ENCODE assay signal across 11 cellular contexts in the genomic region with DNA sequence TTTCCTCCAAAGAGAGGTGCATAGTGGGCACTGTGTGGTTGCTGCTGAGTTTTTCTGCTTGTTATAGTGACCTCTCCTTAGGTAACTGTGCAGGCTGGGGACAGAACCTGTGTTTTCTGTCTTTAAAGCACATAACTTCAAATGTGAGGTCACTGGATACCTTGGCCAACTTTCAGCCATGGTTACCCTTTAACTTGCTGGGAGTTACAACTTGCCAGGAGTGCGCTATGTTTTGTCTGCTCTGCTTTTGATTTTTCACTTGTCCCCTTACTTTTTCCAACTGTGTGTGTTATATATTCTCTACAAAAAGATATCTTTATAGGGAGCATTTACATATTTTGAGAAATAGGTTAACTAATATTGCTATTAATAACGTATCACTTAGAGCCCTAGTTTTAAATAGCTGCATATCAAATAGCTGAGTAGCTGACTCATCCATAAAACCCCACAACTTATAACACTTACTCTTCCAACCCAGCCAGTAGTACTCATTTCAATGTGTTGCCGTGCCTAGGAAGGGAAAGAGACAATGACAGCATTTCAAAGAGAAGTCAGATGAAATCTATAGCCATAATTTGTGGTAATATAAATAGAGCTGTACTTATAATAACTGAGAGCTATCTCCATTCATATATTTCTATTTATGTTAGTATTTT. TPM values are rescaled to one million over a fixed set of nuclear protein-coding genes. Genes with fewer than 3 reads are reported as not detected.
A peak's percentile ranks its signal among the peaks of the same experiment; 100 is the strongest.
DNase-seq lines count a peak whose midpoint lies in the region; ATAC-seq and TF ChIP-seq lines count a peak whose summit lies in the region.
"Had no signal": no experiment of that assay in that cellular context is flagged by ENCODE, and none has a peak within 500 bp of the region (broad histone marks: within the 10 kb centered on the region; RNA-seq: fewer than 3 reads in every experiment).

No MANE protein-coding gene starts in this region.

- no peak overlapping the region for H3K4me3 Mint-ChIP-seq in activated CD4-positive, alpha-beta T cell treated with anti-CD3 and anti-CD28 coated beads, Interleukin-2, amount 10 ng/mL, durations not matched to agents 7 days and 5 days
- peak overlapping the region in 7 of 10 donors; percentile 43 to 76 (median 69) for H3K4me3 Mint-ChIP-seq in naive thymus-derived CD4-positive, alpha-beta T cell
- H3K4me3 Mint-ChIP-seq: neural crest cell had no signal

- ATAC-seq in naive thymus-derived CD4-positive, alpha-beta T cell = no peak
- no peak for ATAC-seq in GM18498 (IDR thresholded peaks at IDR 0.05; ENCODE audit: unreplicated experiment)
- ATAC-seq: K562 had no signal

- no peak for DNase-seq in activated CD4-positive, alpha-beta T cell treated with anti-CD3 and anti-CD28 coated beads, Interleukin-2, amount 10 ng/mL, durations not matched to agents 7 days and 5 days
- DNase-seq in activated CD4-positive, alpha-beta T cell treated with anti-CD3 and anti-CD28 coated beads for 4 hours = no peak
- peak; percentile 47 for DNase-seq in RPMI7951 (ENCODE audit: low read depth)
- peak; percentile 46 for DNase-seq in fibroblast of mammary gland (ENCODE audit: low read depth)
- no peak for DNase-seq in naive thymus-derived CD4-positive, alpha-beta T cell
- DNase-seq in dorsolateral prefrontal cortex = no peak
- DNase-seq in NCI-H1092 treated with DMSO at 0.1 percent for 48 hours (lab: John Stamatoyannopoulos, UW) = no peak
- DNase-seq: NCI-H2107 had no signal

- peaks cover 0 to 27% of the 10 kb centered on the region in 2 donors for H3K4me1 ChIP-seq in naive thymus-derived CD4-positive, alpha-beta T cell (ENCODE audit: control insufficient read depth in 2 of 2, insufficient read depth in 2 of 2, low read length in 2 of 2)

- no peaks in the 10 kb centered on the region for H3K27me3 ChIP-seq in naive thymus-derived CD4-positive, alpha-beta T cell (ENCODE audit: control insufficient read depth in 2 of 2, insufficient read depth in 2 of 2, low read length in 2 of 2)
- no peaks in the 10 kb centered on the region for H3K27me3 ChIP-seq in dorsolateral prefrontal cortex

- H3K4me3 ChIP-seq in fibroblast of mammary gland (ENCODE audit: control insufficient read depth, low read depth, low read length) = no peak overlapping the region
- no peak overlapping the region for H3K4me3 ChIP-seq in naive thymus-derived CD4-positive, alpha-beta T cell (ENCODE audit: low read length)
- H3K4me3 ChIP-seq in dorsolateral prefrontal cortex = no peak overlapping the region
- H3K4me3 ChIP-seq: K562 had no signal

- H3K36me3 Mint-ChIP-seq in activated CD4-positive, alpha-beta T cell treated with anti-CD3 and anti-CD28 coated beads, Interleukin-2, amount 10 ng/mL, durations not matched to agents 7 days and 5 days (ENCODE audit: low read depth) = peaks cover 92% of the 10 kb centered on the region
- H3K36me3 Mint-ChIP-seq in naive thymus-derived CD4-positive, alpha-beta T cell = peaks cover 14 to 68% (median 51%) of the 10 kb centered on the region in 5 donors

- intact Hi-C loops in naive thymus-derived CD4-positive, alpha-beta T cell (cut with micrococcal nuclease) = no loop called here
- intact Hi-C loops in dorsolateral prefrontal cortex (cut with DNase I) = no loop called here

- H3K9me3 Mint-ChIP-seq in activated CD4-positive, alpha-beta T cell treated with anti-CD3 and anti-CD28 coated beads, Interleukin-2, amount 10 ng/mL, durations not matched to agents 7 days and 5 days = no peaks in the 10 kb centered on the region
- H3K9me3 Mint-ChIP-seq in naive thymus-derived CD4-positive, alpha-beta T cell = peaks cover 0 to 4% (median 0%) of the 10 kb centered on the region in 11 donors
- H3K9me3 Mint-ChIP-seq: neural crest cell had no signal

- POLR2A ChIA-PET in activated CD4-positive, alpha-beta T cell treated with anti-CD3 and anti-CD28 coated beads, Interleukin-2, amount 10 ng/mL, durations not matched to agents 7 days and 5 days (lab: Charles Lee) = no interaction called here
- POLR2A ChIA-PET in naive thymus-derived CD4-positive, alpha-beta T cell (lab: Charles Lee) = interaction anchor here (1.2 to 7.3 kb wide), 7 partner anchors 9 to 51 kb away, joined by 3 to 52 read pairs (median 6); partner anchors contain the start of gene DPP4

- no peak overlapping the region for H3K27ac ChIP-seq in naive thymus-derived CD4-positive, alpha-beta T cell (ENCODE audit: low read depth, low read length)
- peak overlapping the region in 2 of 59 donors; percentile 4 to 46 for H3K27ac ChIP-seq in dorsolateral prefrontal cortex

- peaks cover 0 to 21% (median 3%) of the 10 kb centered on the region in 3 experiments for H3K36me3 ChIP-seq in naive thymus-derived CD4-positive, alpha-beta T cell (ENCODE audit: control insufficient read depth in 2 of 3, insufficient read depth in 3 of 3, low read length in 3 of 3)

- CTCF ChIA-PET in activated CD4-positive, alpha-beta T cell treated with anti-CD3 and anti-CD28 coated beads, Interleukin-2, amount 10 ng/mL, durations not matched to agents 7 days and 5 days (lab: Charles Lee) = interaction anchor here (0.9 to 1.7 kb wide), 4 partner anchors 21 to 52 kb away, joined by 3 to 7 read pairs (median 4); partner anchors contain the start of gene DPP4
- CTCF ChIA-PET in naive thymus-derived CD4-positive, alpha-beta T cell (lab: Charles Lee) = interaction anchor here (2.3 kb wide), 1 partner anchor 10 kb away, joined by 6 read pairs; no protein-coding TSS in a partner anchor

- H3K4me1 Mint-ChIP-seq in activated CD4-positive, alpha-beta T cell treated with anti-CD3 and anti-CD28 coated beads, Interleukin-2, amount 10 ng/mL, durations not matched to agents 7 days and 5 days = peaks cover 64% of the 10 kb centered on the region
- peaks cover 22 to 66% (median 60%) of the 10 kb centered on the region in 7 donors for H3K4me1 Mint-ChIP-seq in naive thymus-derived CD4-positive, alpha-beta T cell

- H3K27ac Mint-ChIP-seq in activated CD4-positive, alpha-beta T cell treated with anti-CD3 and anti-CD28 coated beads, Interleukin-2, amount 10 ng/mL, durations not matched to agents 7 days and 5 days = peak overlapping the region; percentile 50
- H3K27ac Mint-ChIP-seq in naive thymus-derived CD4-positive, alpha-beta T cell = peak overlapping the region; percentile 31 to 94 (median 85)

- H3K9me3 ChIP-seq in naive thymus-derived CD4-positive, alpha-beta T cell (ENCODE audit: control insufficient read depth in 2 of 3, low read length in 3 of 3) = no peaks in the 10 kb centered on the region

- no peaks in the 10 kb centered on the region for H3K27me3 Mint-ChIP-seq in activated CD4-positive, alpha-beta T cell treated with anti-CD3 and anti-CD28 coated beads, Interleukin-2, amount 10 ng/mL, durations not matched to agents 7 days and 5 days
- H3K27me3 Mint-ChIP-seq in naive thymus-derived CD4-positive, alpha-beta T cell = no peaks in the 10 kb centered on the region

- TF ChIP-seq CTCF in fibroblast of mammary gland (conservative IDR thresholded peaks at IDR 0.05; ENCODE audit: control insufficient read depth, insufficient read depth, low read depth, low read length) = no peak
- TF ChIP-seq CTCF in dorsolateral prefrontal cortex (IDR thresholded peaks at IDR 0.05 in 54 of 56, conservative IDR thresholded peaks at IDR 0.05 in 2 of 56; ENCODE audit: low read depth in 1 of 56, partially characterized antibody in 56 of 56) = no peak

RNA-seq across cellular contexts. Expression of gene DPP4, which starts 51.6 kb away (rescaled TPM):
- total RNA-seq in activated CD4-positive, alpha-beta T cell treated with anti-CD3 and anti-CD28 coated beads, Interleukin-2, amount 10 ng/mL, durations not matched to agents 7 days and 5 days = 100 to 1,000 TPM; 116 to 152 TPM
- total RNA-seq in RPMI7951 (2014; rRNA removed; shearing (Covaris generic)) = 2.8 and 3.1 TPM in 2 replicates
- total RNA-seq in naive thymus-derived CD4-positive, alpha-beta T cell = 100 to 1,000 TPM in 1 of 5 experiments, 10 to 100 TPM in 4; 35.7 to 188 (median 41.6) TPM
- 10 to 100 TPM; 77.4 to 88.9 TPM for polyA plus RNA-seq in naive thymus-derived CD4-positive, alpha-beta T cell
- total RNA-seq in dorsolateral prefrontal cortex = 10 to 100 TPM in 4 of 120 experiments, 1 to 10 TPM in 116; 2.0 to 17.4 (median 5.3) TPM
- polyA plus RNA-seq: K562 had no signal

Comparison
In these comparisons a context has a peak if more than half of its experiments do, and no peak if none do; other contexts are left out.
1. DNase-seq: peak in RPMI7951 (single experiment) and fibroblast of mammary gland (single experiment); none in activated CD4-positive, alpha-beta T cell treated with anti-CD3 and anti-CD28 coated beads, Interleukin-2, amount 10 ng/mL, durations not matched to agents 7 days and 5 days (single experiment), activated CD4-positive, alpha-beta T cell treated with anti-CD3 and anti-CD28 coated beads for 4 hours (0 of 2), naive thymus-derived CD4-positive, alpha-beta T cell (0 of 9), dorsolateral prefrontal cortex (0 of 10) and NCI-H1092 treated with DMSO at 0.1 percent for 48 hours (single experiment).